Comparison of ENCODE assay signal across 25 cellular contexts in the genomic region with DNA sequence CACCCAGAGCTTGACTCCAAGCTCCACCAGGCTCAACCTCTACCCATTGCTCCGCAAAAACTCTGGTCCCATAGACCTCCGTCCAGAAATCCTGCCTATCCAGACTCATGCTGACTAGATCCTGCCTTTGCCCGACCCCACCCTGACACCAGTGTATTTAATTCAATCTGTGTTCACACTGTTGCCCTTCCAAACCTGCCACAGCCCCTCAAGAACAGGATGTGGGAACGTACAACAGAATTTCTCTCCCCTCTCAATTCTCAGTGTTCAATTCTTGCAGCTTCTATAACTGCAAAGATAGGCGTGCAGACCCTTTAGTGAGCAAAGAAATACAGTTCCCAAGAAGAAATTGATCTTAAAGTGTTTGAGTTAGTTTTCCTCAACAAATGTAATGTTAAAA.
"Had no signal": no experiment of that assay in that cellular context is flagged by ENCODE, and none has a peak within 500 bp of the region (broad histone marks: within the 10 kb centered on the region; RNA-seq: fewer than 3 reads in every experiment).

No MANE protein-coding gene starts in this region.

- FAIRE-seq: colon, endothelial cell of umbilical vein, frontal cortex, kidney had no signal

- H3K79me2 ChIP-seq: hepatocyte had no signal

- DNase-seq: dermis blood vessel endothelial cell; dorsolateral prefrontal cortex; effector CD4-positive, alpha-beta T cell; effector memory CD4-positive, alpha-beta T cell; foreskin keratinocyte; heart left ventricle; hypothalamus; immature natural killer cell; islet precursor cell; kidney; kidney glomerular epithelial cell; left cardiac atrium; left lung; left ventricle myocardium superior; lower lobe of right lung; mesenchymal stem cell; mucosa of descending colon; naive B cell had no signal

- H2AFZ ChIP-seq: hepatocyte had no signal

- H3K27ac ChIP-seq: coronary artery, dorsolateral prefrontal cortex, esophagus muscularis mucosa, foreskin keratinocyte, gastroesophageal sphincter, heart left ventricle, hepatocyte, left lung, lower lobe of right lung had no signal

- H3K4me3 ChIP-seq: coronary artery, dorsolateral prefrontal cortex, esophagus muscularis mucosa, gastroesophageal sphincter, heart left ventricle, hepatocyte, left lung, lower lobe of right lung, mucosa of descending colon had no signal

- H3K36me3 ChIP-seq: esophagus muscularis mucosa, gastroesophageal sphincter, heart left ventricle, left lung, lower lobe of right lung had no signal

- H3K4me1 ChIP-seq: esophagus muscularis mucosa, foreskin keratinocyte, gastroesophageal sphincter, heart left ventricle, left lung, lower lobe of right lung had no signal

- ATAC-seq: foreskin keratinocyte, gastroesophageal sphincter, heart left ventricle, left cardiac atrium, left lung, left ventricle myocardium superior, mucosa of descending colon had no signal

- H3K27me3 ChIP-seq: esophagus muscularis mucosa, foreskin keratinocyte, gastroesophageal sphincter, heart left ventricle, hepatocyte, left lung had no signal

- H3K4me2 ChIP-seq: hepatocyte had no signal

- H3K9me3 ChIP-seq: mucosa of descending colon had no signal
